ENCODE assay signal across 9 cellular contexts in the genomic region with DNA sequence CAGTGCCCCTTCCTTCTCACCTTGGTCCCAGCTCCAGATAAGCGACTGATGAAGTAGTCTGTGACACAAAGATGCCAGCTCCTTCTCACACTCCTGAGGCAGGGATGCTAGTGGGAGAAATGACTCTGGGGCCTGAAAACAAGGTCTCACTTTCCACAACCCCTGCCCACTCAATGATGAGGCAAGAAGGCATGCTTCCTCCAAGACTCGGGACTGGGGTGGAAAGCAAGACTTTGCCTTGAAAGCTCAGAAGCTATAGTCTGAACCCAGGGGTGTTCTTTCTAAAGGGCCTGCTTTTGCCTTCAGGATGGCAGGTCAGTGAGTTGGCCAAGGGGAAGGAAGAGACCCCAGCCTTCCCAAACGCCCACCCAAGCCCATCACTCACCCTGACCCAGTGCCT. TPM values are rescaled to one million over a fixed set of nuclear protein-coding genes. Genes with fewer than 3 reads are reported as not detected.
DNase-seq lines count a peak whose midpoint lies in the region; ATAC-seq and TF ChIP-seq lines count a peak whose summit lies in the region.
"Had no signal": no experiment of that assay in that cellular context is flagged by ENCODE, and none has a peak within 500 bp of the region (broad histone marks: within the 10 kb centered on the region; RNA-seq: fewer than 3 reads in every experiment).

No MANE protein-coding gene starts in this region.

- no peaks in the 10 kb centered on the region for H3K27me3 Mint-ChIP-seq in effector memory CD8-positive, alpha-beta T cell

- no peak for TF ChIP-seq RAD21 in neural cell (conservative IDR thresholded peaks at IDR 0.05)

- H3K36me3 Mint-ChIP-seq in effector memory CD8-positive, alpha-beta T cell (ENCODE audit: insufficient read depth) = peaks cover 38% of the 10 kb centered on the region

- H3K9ac ChIP-seq in neural cell (ENCODE audit: low read length) = peak overlapping the region; percentile 94

- H3K27me3 ChIP-seq in BJ (ENCODE audit: control insufficient read depth, insufficient read depth, low read length) = no peaks in the 10 kb centered on the region
- no peaks in the 10 kb centered on the region for H3K27me3 ChIP-seq in MG63
- H3K27me3 ChIP-seq in neural cell (ENCODE audit: insufficient read depth, low read depth, low read length) = no peaks in the 10 kb centered on the region

- POLR2A ChIA-PET in BJ (lab: Charles Lee) = no interaction called here

- H3K4me3 Mint-ChIP-seq in effector memory CD8-positive, alpha-beta T cell = peak overlapping the region; percentile 91 to 97

- peak overlapping the region in 1 of 2 donors; percentile 97 for H3K27ac Mint-ChIP-seq in effector memory CD8-positive, alpha-beta T cell

- H2AFZ ChIP-seq in neural cell (ENCODE audit: low read depth, low read length) = no peak overlapping the region

- peak overlapping the region; percentile 84 for H3K4me2 ChIP-seq in neural cell (ENCODE audit: low read length)

- DNase-seq in BJ (ENCODE audit: low read depth) (no peak), MG63 (no peak), amygdala (lab: John Stamatoyannopoulos, UW) (no peak), HK-2 (ENCODE audit: unreplicated experiment) (no peak), NCI-H2171 treated with DMSO at 0.1 percent for 48 hours (lab: John Stamatoyannopoulos, UW) (no peak)
- DNase-seq in effector memory CD8-positive, alpha-beta T cell = no peak
- DNase-seq: cortex of kidney had no signal

- TF ChIP-seq CTCF in BJ (IDR thresholded peaks at IDR 0.05; ENCODE audit: insufficient read depth, low read depth, low read length) = no peak
- no peak for TF ChIP-seq CTCF in neural cell (IDR thresholded peaks at IDR 0.05; ENCODE audit: poor library complexity, severe bottlenecking)

- CTCF ChIA-PET in BJ (lab: Yijun Ruan, JAX) = interaction anchor here (1.4 to 8.1 kb wide), 7 partner anchors 8 to 146 kb away, joined by 3 to 149 read pairs (median 10); a partner anchor contains a TSS

- H3K9me3 ChIP-seq in MG63 (no peaks in the 10 kb centered on the region), neural cell (ENCODE audit: low read length) (no peaks in the 10 kb centered on the region)

- no peaks in the 10 kb centered on the region for H3F3A ChIP-seq in neural cell (ENCODE audit: insufficient read depth, low read length, poor library complexity, severe bottlenecking)

- H3K27ac ChIP-seq in neural cell (ENCODE audit: low read length) = peak overlapping the region; percentile 87

- H3K36me3 ChIP-seq in BJ (ENCODE audit: control insufficient read depth, insufficient read depth, low read length) = peaks cover 8% of the 10 kb centered on the region
- peaks cover 17% of the 10 kb centered on the region for H3K36me3 ChIP-seq in MG63
- H3K36me3 ChIP-seq in neural cell (ENCODE audit: insufficient read depth, low read length) = peaks cover 3% of the 10 kb centered on the region

- H3K79me2 ChIP-seq in neural cell (replicated peaks; ENCODE audit: insufficient read depth, low read length) = peaks cover 26% of the 10 kb centered on the region

- peak overlapping the region; percentile 91 for H3K4me3 ChIP-seq in BJ (ENCODE audit: low read depth, low read length)
- peak overlapping the region; percentile 97 for H3K4me3 ChIP-seq in MG63
- H3K4me3 ChIP-seq in neural cell (ENCODE audit: low read length) = peak overlapping the region; percentile 100

- no peak for ATAC-seq in effector memory CD8-positive, alpha-beta T cell (replicated peaks)
- ATAC-seq in HG02623 (IDR thresholded peaks at IDR 0.05; ENCODE audit: unreplicated experiment) = no peak

- no peak for TF ChIP-seq EP300 in neural cell (conservative IDR thresholded peaks at IDR 0.05; ENCODE audit: poor library complexity, severe bottlenecking)

- H3K9me2 ChIP-seq in neural cell (ENCODE audit: insufficient read depth, low read length) = no peaks in the 10 kb centered on the region

- H3K4me1 Mint-ChIP-seq in effector memory CD8-positive, alpha-beta T cell (ENCODE audit: low read depth in 2 of 2) = peaks cover 9 to 27% of the 10 kb centered on the region in 2 donors

- H3K9me3 Mint-ChIP-seq in effector memory CD8-positive, alpha-beta T cell = no peaks in the 10 kb centered on the region

- H4K20me1 ChIP-seq in neural cell (ENCODE audit: insufficient read depth) = no peaks in the 10 kb centered on the region

TF ChIP-seq in neural cell, 6 proteins besides CTCF, POLR2A, EP300 and RAD21:
- TF ChIP-seq SMC3 (conservative IDR thresholded peaks at IDR 0.05; ENCODE audit: poor library complexity) (no peak), TAF1 (IDR thresholded peaks at IDR 0.05; ENCODE audit: low read depth) (no peak), EZH2 (IDR thresholded peaks at IDR 0.05; ENCODE audit: borderline replicate concordance, insufficient read depth, low read length, poor library complexity, severe bottlenecking) (no peak), MXI1 (conservative IDR thresholded peaks at IDR 0.05; ENCODE audit: poor library complexity, severe bottlenecking) (no peak), POLR2AphosphoS5 (IDR thresholded peaks at IDR 0.05) (no peak)

RNA-seq across cellular contexts. Expression of a gene that starts 1.4 kb away (rescaled TPM):
- 4.5 and 6.2 TPM in 2 replicates for polyA plus RNA-seq in BJ (2011; rRNA removed)
- polyA minus RNA-seq in BJ (2011; rRNA and poly(A)+ RNA removed) = 15.6 and 21.0 TPM in 2 replicates
- 6.8 and 10.8 TPM in 2 replicates for total RNA-seq in MG63 (2014; rRNA removed; shearing (Covaris generic); ENCODE audit: low replicate concordance)
- 21.6 and 48.0 TPM in 2 replicates for polyA plus RNA-seq in neural cell
- polyA minus RNA-seq in neural cell = 35.5 and 53.1 TPM in 2 replicates

RNA-seq across cellular contexts. Expression of a gene that starts 1.4 kb away (rescaled TPM):
- 19.4 and 26.0 TPM in 2 replicates for polyA plus RNA-seq in BJ (2011; rRNA removed)
- 11.4 and 19.4 TPM in 2 replicates for polyA minus RNA-seq in BJ (2011; rRNA and poly(A)+ RNA removed)
- total RNA-seq in MG63 (2014; rRNA removed; shearing (Covaris generic); ENCODE audit: low replicate concordance) = 8.6 and 16.3 TPM in 2 replicates
- 11.0 and 16.3 TPM in 2 replicates for polyA plus RNA-seq in neural cell
- 7.1 and 7.2 TPM in 2 replicates for polyA minus RNA-seq in neural cell

RNA-seq across cellular contexts. Expression of a gene that starts 9.0 kb away (rescaled TPM):
- polyA plus RNA-seq in BJ (2011; rRNA removed) (38.9 and 41.2 TPM in 2 replicates), neural cell (28.0 and 28.6 TPM in 2 replicates)
- 16.9 TPM in 2 replicates for polyA minus RNA-seq in BJ (2011; rRNA and poly(A)+ RNA removed)
- total RNA-seq in MG63 (2014; rRNA removed; shearing (Covaris generic); ENCODE audit: low replicate concordance) = 33.7 and 48.9 TPM in 2 replicates
- 12.2 and 12.7 TPM in 2 replicates for polyA minus RNA-seq in neural cell

RNA-seq across cellular contexts. Expression of a gene that starts 16.2 kb away (rescaled TPM):
- 35.5 and 59.5 TPM in 2 replicates for polyA plus RNA-seq in BJ (2011; rRNA removed)
- 38.3 and 44.2 TPM in 2 replicates for polyA minus RNA-seq in BJ (2011; rRNA and poly(A)+ RNA removed)
- total RNA-seq in MG63 (2014; rRNA removed; shearing (Covaris generic); ENCODE audit: low replicate concordance) = 23.0 and 51.6 TPM in 2 replicates
- 39.6 and 51.2 TPM in 2 replicates for polyA plus RNA-seq in neural cell
- polyA minus RNA-seq in neural cell = 32.9 TPM in 2 replicates

RNA-seq across cellular contexts. Expression of a gene that starts 18.0 kb away (rescaled TPM):
- 0.37 and 0.61 TPM in 2 replicates for polyA plus RNA-seq in BJ (2011; rRNA removed)
- 0.19 and 0.31 TPM in 2 replicates for polyA minus RNA-seq in BJ (2011; rRNA and poly(A)+ RNA removed)
- total RNA-seq in MG63 (2014; rRNA removed; shearing (Covaris generic); ENCODE audit: low replicate concordance) = 0.95 and 1.2 TPM in 2 replicates
- not detected in 2 replicates for polyA plus RNA-seq in neural cell
- polyA minus RNA-seq in neural cell = not detected in 2 replicates
